In the genomic region with DNA sequence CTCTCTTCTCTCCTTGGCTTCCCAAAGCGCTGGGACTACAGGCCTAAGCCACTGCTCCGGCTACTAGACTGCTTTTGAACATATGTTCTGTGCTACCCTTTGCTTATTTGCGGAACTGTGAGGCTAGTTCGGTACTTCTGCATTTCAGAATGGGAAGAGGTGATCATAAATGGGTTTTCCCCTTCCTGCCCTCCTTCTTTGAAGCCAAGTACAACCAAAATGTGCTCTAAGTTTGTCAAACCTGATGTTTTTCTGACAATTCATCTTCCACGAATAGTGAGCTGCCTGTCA, we compare ENCODE assay signal across 14 cellular contexts. TPM values are rescaled to one million over a fixed set of nuclear protein-coding genes. Genes with fewer than 3 reads are reported as not detected.
A peak's percentile ranks its signal among the peaks of the same experiment; 100 is the strongest.
DNase-seq lines count a peak whose midpoint lies in the region; ATAC-seq and TF ChIP-seq lines count a peak whose summit lies in the region.
"Had no signal": no experiment of that assay in that cellular context is flagged by ENCODE, and none has a peak within 500 bp of the region (broad histone marks: within the 10 kb centered on the region; RNA-seq: fewer than 3 reads in every experiment).

No MANE protein-coding gene starts in this region.

- no peak for TF ChIP-seq CTCF in CD8-positive, alpha-beta T cell (IDR thresholded peaks at IDR 0.05)
- TF ChIP-seq CTCF in nephron (IDR thresholded peaks at IDR 0.05; ENCODE audit: unreplicated experiment in 3 of 3), result no peak

- H3K4me1 Mint-ChIP-seq in CD8-positive, alpha-beta T cell (ENCODE audit: low read depth), result peaks cover 32% of the 10 kb centered on the region
- H3K4me1 Mint-ChIP-seq in IgD-negative memory B cell (peaks cover 17 to 33% (median 26%) of the 10 kb centered on the region in 3 donors), nephron (peaks cover 15% of the 10 kb centered on the region)
- peaks cover 32% of the 10 kb centered on the region for H3K4me1 Mint-ChIP-seq in activated CD4-positive, alpha-beta memory T cell treated with anti-CD3 and anti-CD28 coated beads, Interleukin-2, amount 10 ng/mL, durations not matched to agents 7 days and 5 days
- peaks cover 32% of the 10 kb centered on the region for H3K4me1 Mint-ChIP-seq in activated CD4-positive, alpha-beta T cell treated with anti-CD3 and anti-CD28 coated beads for 36 hours

- H3K27me3 Mint-ChIP-seq in CD8-positive, alpha-beta T cell (ENCODE audit: low read depth), result no peaks in the 10 kb centered on the region
- peaks cover 1% of the 10 kb centered on the region for H3K27me3 Mint-ChIP-seq in IgD-negative memory B cell
- no peaks in the 10 kb centered on the region for H3K27me3 Mint-ChIP-seq in activated CD4-positive, alpha-beta memory T cell treated with anti-CD3 and anti-CD28 coated beads, Interleukin-2, amount 10 ng/mL, durations not matched to agents 7 days and 5 days
- no peaks in the 10 kb centered on the region for H3K27me3 Mint-ChIP-seq in nephron (ENCODE audit: low read depth)
- no peaks in the 10 kb centered on the region for H3K27me3 Mint-ChIP-seq in activated CD4-positive, alpha-beta T cell treated with anti-CD3 and anti-CD28 coated beads for 36 hours

- H3K36me3 Mint-ChIP-seq in CD8-positive, alpha-beta T cell, result peaks cover 11% of the 10 kb centered on the region
- no peaks in the 10 kb centered on the region for H3K36me3 Mint-ChIP-seq in IgD-negative memory B cell
- H3K36me3 Mint-ChIP-seq in activated CD4-positive, alpha-beta memory T cell treated with anti-CD3 and anti-CD28 coated beads, Interleukin-2, amount 10 ng/mL, durations not matched to agents 7 days and 5 days (ENCODE audit: low read depth), result no peaks in the 10 kb centered on the region
- H3K36me3 Mint-ChIP-seq in nephron (ENCODE audit: low read depth), result no peaks in the 10 kb centered on the region
- peaks cover 3% of the 10 kb centered on the region for H3K36me3 Mint-ChIP-seq in activated CD4-positive, alpha-beta T cell treated with anti-CD3 and anti-CD28 coated beads for 36 hours (ENCODE audit: low read depth)

- H3K27ac ChIP-seq in CD8-positive, alpha-beta T cell (ENCODE audit: low read depth, low read length), result no peak overlapping the region

- no peak for ATAC-seq in CD8-positive, alpha-beta T cell
- no peak for ATAC-seq in HG03025 (IDR thresholded peaks at IDR 0.05; ENCODE audit: low FRiP score, unreplicated experiment)
- no peak for ATAC-seq in activated CD4-positive, alpha-beta T cell treated with anti-CD3 and anti-CD28 coated beads for 36 hours
- ATAC-seq: SK-N-SH treated with all-trans-retinoic acid at 6 μM for 48 hours had no signal

- H3K4me3 Mint-ChIP-seq in CD8-positive, alpha-beta T cell, result no peak overlapping the region
- peak overlapping the region; percentile 61 to 96 (median 76) for H3K4me3 Mint-ChIP-seq in IgD-negative memory B cell
- H3K4me3 Mint-ChIP-seq in activated CD4-positive, alpha-beta memory T cell treated with anti-CD3 and anti-CD28 coated beads, Interleukin-2, amount 10 ng/mL, durations not matched to agents 7 days and 5 days, result peak overlapping the region; percentile 30
- H3K4me3 Mint-ChIP-seq in nephron, result peak overlapping the region; percentile 52 to 76 (median 62)
- no peak overlapping the region for H3K4me3 Mint-ChIP-seq in activated CD4-positive, alpha-beta T cell treated with anti-CD3 and anti-CD28 coated beads for 36 hours

- peaks cover 24% of the 10 kb centered on the region for H3K4me1 ChIP-seq in CD8-positive, alpha-beta T cell (ENCODE audit: insufficient read depth, low read length)

- H3K9me3 ChIP-seq in CD8-positive, alpha-beta T cell (ENCODE audit: low read length), result no peaks in the 10 kb centered on the region

- no peak for DNase-seq in CD8-positive, alpha-beta T cell
- DNase-seq in activated CD4-positive, alpha-beta memory T cell treated with anti-CD3 and anti-CD28 coated beads, Interleukin-2, amount 10 ng/mL, durations not matched to agents 7 days and 5 days, result no peak
- no peak for DNase-seq in activated CD4-positive, alpha-beta T cell treated with anti-CD3 and anti-CD28 coated beads for 36 hours
- no peak for DNase-seq in NCI-H774 (lab: John Stamatoyannopoulos, UW)
- no peak for DNase-seq in NCI-H2171 treated with DMSO at 0.1 percent for 48 hours (lab: John Stamatoyannopoulos, UW)
- DNase-seq: activated CD4-positive, alpha-beta T cell treated with anti-CD3 and anti-CD28 coated beads, Interleukin-2, amount 50 U/mL, for 1 hour; caudate nucleus; NCI-H748 treated with DMSO at 0.1 percent for 48 hours; occipital lobe; small intestine had no signal

- CTCF ChIA-PET in CD8-positive, alpha-beta T cell (lab: Charles Lee), result interaction anchor here (4.1 kb wide), 1 partner anchor 8 kb away, joined by 83 read pairs; a partner anchor contains a TSS
- CTCF ChIA-PET in activated CD4-positive, alpha-beta memory T cell treated with anti-CD3 and anti-CD28 coated beads, Interleukin-2, amount 10 ng/mL, durations not matched to agents 7 days and 5 days (lab: Charles Lee), result interaction anchor here (0.7 to 5.9 kb wide), 2 partner anchors 9 to 29 kb away, joined by 4 to 162 read pairs; a partner anchor contains a TSS
- CTCF ChIA-PET in activated CD4-positive, alpha-beta T cell treated with anti-CD3 and anti-CD28 coated beads for 36 hours (lab: Charles Lee), result interaction anchor here (3.1 kb wide), 1 partner anchor 11 kb away, joined by 24 read pairs; a partner anchor contains a TSS

- H3K27me3 ChIP-seq in CD8-positive, alpha-beta T cell (ENCODE audit: insufficient read depth, low read length), result no peaks in the 10 kb centered on the region

- H3K9me3 Mint-ChIP-seq in CD8-positive, alpha-beta T cell, result no peaks in the 10 kb centered on the region
- H3K9me3 Mint-ChIP-seq in IgD-negative memory B cell (peaks cover 0 to 1% (median 0%) of the 10 kb centered on the region in 3 donors), nephron (no peaks in the 10 kb centered on the region)
- no peaks in the 10 kb centered on the region for H3K9me3 Mint-ChIP-seq in activated CD4-positive, alpha-beta memory T cell treated with anti-CD3 and anti-CD28 coated beads, Interleukin-2, amount 10 ng/mL, durations not matched to agents 7 days and 5 days
- no peaks in the 10 kb centered on the region for H3K9me3 Mint-ChIP-seq in activated CD4-positive, alpha-beta T cell treated with anti-CD3 and anti-CD28 coated beads for 36 hours (ENCODE audit: low read depth)

- POLR2A ChIA-PET in CD8-positive, alpha-beta T cell (lab: Charles Lee), result no interaction called here
- POLR2A ChIA-PET in activated CD4-positive, alpha-beta memory T cell treated with anti-CD3 and anti-CD28 coated beads, Interleukin-2, amount 10 ng/mL, durations not matched to agents 7 days and 5 days (lab: Charles Lee), result interaction anchor here (4.8 kb wide), 1 partner anchor 9 kb away, joined by 178 read pairs; a partner anchor contains a TSS
- POLR2A ChIA-PET in activated CD4-positive, alpha-beta T cell treated with anti-CD3 and anti-CD28 coated beads for 36 hours (lab: Charles Lee), result no interaction called here

- H3K36me3 ChIP-seq in CD8-positive, alpha-beta T cell (ENCODE audit: insufficient read depth, low read length), result no peaks in the 10 kb centered on the region

- H3K27ac Mint-ChIP-seq in CD8-positive, alpha-beta T cell, result peak overlapping the region; percentile 81
- H3K27ac Mint-ChIP-seq in IgD-negative memory B cell (peak overlapping the region; percentile 98 to 100 (median 99)), nephron (peak overlapping the region in 2 of 3 experiments; percentile 25 to 34)
- peak overlapping the region; percentile 24 for H3K27ac Mint-ChIP-seq in activated CD4-positive, alpha-beta memory T cell treated with anti-CD3 and anti-CD28 coated beads, Interleukin-2, amount 10 ng/mL, durations not matched to agents 7 days and 5 days
- H3K27ac Mint-ChIP-seq in activated CD4-positive, alpha-beta T cell treated with anti-CD3 and anti-CD28 coated beads for 36 hours, result no peak overlapping the region

- intact Hi-C loops in CD8-positive, alpha-beta T cell (cut with DNase I, micrococcal nuclease), result loop anchor here (5.0 to 10.0 kb wide), 2 partner anchors 77 to 1850 kb away; a partner anchor contains a TSS
- intact Hi-C loops in activated CD4-positive, alpha-beta T cell treated with anti-CD3 and anti-CD28 coated beads for 36 hours (cut with DNase I, micrococcal nuclease), result loop anchor here in 1 of 2 experiments (5.0 to 10.0 kb wide), 3 partner anchors 115 to 1983 kb away; a partner anchor contains a TSS

- H3K4me3 ChIP-seq in CD8-positive, alpha-beta T cell (ENCODE audit: low read depth, low read length), result no peak overlapping the region

RNA-seq across cellular contexts. Expression of a gene that starts 1.7 kb away (rescaled TPM):
- total RNA-seq in CD8-positive, alpha-beta T cell, result 10 to 100 TPM; 37.3 to 38.8 TPM
- polyA plus RNA-seq in IgD-negative memory B cell, result 11.4 TPM
- total RNA-seq in activated CD4-positive, alpha-beta memory T cell treated with anti-CD3 and anti-CD28 coated beads, Interleukin-2, amount 10 ng/mL, durations not matched to agents 7 days and 5 days, result 10 to 100 TPM; 22.8 to 22.9 TPM
- 10 to 100 TPM; 21.7 to 26.5 TPM for total RNA-seq in activated CD4-positive, alpha-beta T cell treated with anti-CD3 and anti-CD28 coated beads for 36 hours

RNA-seq across cellular contexts. Expression of a gene that starts 9.9 kb away (rescaled TPM):
- 10 to 100 TPM; 34.5 to 41.1 TPM for total RNA-seq in CD8-positive, alpha-beta T cell
- polyA plus RNA-seq in IgD-negative memory B cell, result 102 TPM
- 10 to 100 TPM; 96.6 to 97.5 TPM for total RNA-seq in activated CD4-positive, alpha-beta memory T cell treated with anti-CD3 and anti-CD28 coated beads, Interleukin-2, amount 10 ng/mL, durations not matched to agents 7 days and 5 days
- total RNA-seq in activated CD4-positive, alpha-beta T cell treated with anti-CD3 and anti-CD28 coated beads for 36 hours, result 100 to 1,000 TPM in 1 of 2 experiments, 10 to 100 TPM in 1; 79.9 to 163 TPM

Comparison
In these comparisons a context has a peak if more than half of its experiments do, and no peak if none do; other contexts are left out.
1. H3K4me3 Mint-ChIP-seq: peak in IgD-negative memory B cell (4 of 4), activated CD4-positive, alpha-beta memory T cell treated with anti-CD3 and anti-CD28 coated beads, Interleukin-2, amount 10 ng/mL, durations not matched to agents 7 days and 5 days (single experiment) and nephron (3 of 3); none in CD8-positive, alpha-beta T cell (single experiment) and activated CD4-positive, alpha-beta T cell treated with anti-CD3 and anti-CD28 coated beads for 36 hours (single experiment).